In genomic region chr21:40194181-40194580, GRCh38 we compare ENCODE assay signal across 30 cellular contexts.
"Had no signal": no experiment of that assay in that cellular context is flagged by ENCODE, and none has a peak within 500 bp of the region (broad histone marks: within the 10 kb centered on the region; RNA-seq: fewer than 3 reads in every experiment).

No MANE protein-coding gene starts in this region.

- H3K27ac ChIP-seq: body of pancreas, coronary artery, WERI-Rb-1 had no signal

- H3K27ac Mint-ChIP-seq: activated B cell treated with CpG ODN at 0.5 μM for 24 hours; activated CD4-positive, alpha-beta memory T cell treated with anti-CD3 and anti-CD28 coated beads for 36 hours; activated CD4-positive, alpha-beta T cell treated with anti-CD3 and anti-CD28 coated beads, Interleukin-2, amount 10 ng/mL, durations not matched to agents 24 days and 14 days; activated CD8-positive, alpha-beta memory T cell treated with anti-CD3 and anti-CD28 coated beads, Interleukin-2, amount 10 ng/mL, durations not matched to agents 7 days and 5 days; activated CD8-positive, alpha-beta T cell treated with anti-CD3 and anti-CD28 coated beads, Interleukin-2, amount 10 ng/mL, durations not matched to agents 7 days and 5 days; activated naive CD4-positive, alpha-beta T cell treated with anti-CD3 and anti-CD28 coated beads, Interleukin-2, amount 10 ng/mL, durations not matched to agents 7 days and 5 days; activated naive CD4-positive, alpha-beta T cell treated with anti-CD3 and anti-CD28 coated beads, Interleukin-2, amount 50 U/mL, for 72 hours; activated naive CD8-positive, alpha-beta T cell treated with anti-CD3 and anti-CD28 coated beads, Interleukin-2, amount 10 ng/mL, durations not matched to agents 7 days and 5 days; activated T-helper 1 cell treated with anti-CD3 and anti-CD28 coated beads, Interleukin-12 subunit alpha, Interleukin-12 subunit beta, Interleukin-2, Interleukin-4 antibody, amounts not matched to agents 30 ng/mL and 10 ng/mL and 1 ng/mL, durations not matched to agents 14 hours and 24 hours and 36 hours; activated T-helper 2 cell treated with anti-CD3 and anti-CD28 coated beads, Interferon-gamma antibody, Interleukin-2, Interleukin-4, amounts not matched to agents 10 μg/mL and 5 μg/mL and 100 μg/mL, durations not matched to agents 14 hours and 24 hours and 36 hours; dendritic cell treated with granulocyte-macrophage colony-stimulating factor and Interleukin-4, amounts not matched to agents 40 ng/mL and 50 ng/mL, for 4 days; endodermal cell; T-helper 17 cell; T-helper 2 cell treated with Interferon-gamma antibody and Interleukin-4, amounts not matched to agents 5 μg/mL and 100 μg/mL, for 36 hours had no signal

- ATAC-seq: activated CD4-positive, CD25-positive, alpha-beta regulatory T cell treated with anti-CD3 and anti-CD28 coated beads, Interleukin-2, amount 50 U/mL, for 24 hours; activated CD8-positive, alpha-beta memory T cell treated with anti-CD3 and anti-CD28 coated beads, Interleukin-2, amount 10 ng/mL, durations not matched to agents 7 days and 5 days; activated CD8-positive, alpha-beta T cell treated with anti-CD3 and anti-CD28 coated beads, Interleukin-2, amount 10 ng/mL, durations not matched to agents 7 days and 5 days; activated naive CD4-positive, alpha-beta T cell treated with anti-CD3 and anti-CD28 coated beads, Interleukin-2, amount 50 U/mL, for 72 hours; body of pancreas; esophagus mucosa; T-helper 17 cell had no signal

- H3K4me1 Mint-ChIP-seq: activated B cell treated with CpG ODN at 0.5 μM for 24 hours; activated CD4-positive, alpha-beta T cell treated with anti-CD3 and anti-CD28 coated beads, Interleukin-2, amount 10 ng/mL, durations not matched to agents 24 days and 14 days; activated CD8-positive, alpha-beta memory T cell treated with anti-CD3 and anti-CD28 coated beads, Interleukin-2, amount 10 ng/mL, durations not matched to agents 7 days and 5 days; activated naive CD4-positive, alpha-beta T cell treated with anti-CD3 and anti-CD28 coated beads, Interleukin-2, amount 10 ng/mL, durations not matched to agents 7 days and 5 days; activated naive CD8-positive, alpha-beta T cell treated with anti-CD3 and anti-CD28 coated beads, Interleukin-2, amount 10 ng/mL, durations not matched to agents 7 days and 5 days; central memory CD8-positive, alpha-beta T cell; T-helper 17 cell had no signal

- H3K36me3 Mint-ChIP-seq: activated CD4-positive, alpha-beta memory T cell treated with anti-CD3 and anti-CD28 coated beads for 36 hours; activated CD8-positive, alpha-beta memory T cell treated with anti-CD3 and anti-CD28 coated beads, Interleukin-2, amount 10 ng/mL, durations not matched to agents 7 days and 5 days; activated naive CD4-positive, alpha-beta T cell treated with anti-CD3 and anti-CD28 coated beads, Interleukin-2, amount 10 ng/mL, durations not matched to agents 7 days and 5 days; activated naive CD8-positive, alpha-beta T cell treated with anti-CD3 and anti-CD28 coated beads, Interleukin-2, amount 10 ng/mL, durations not matched to agents 7 days and 5 days had no signal

- DNase-seq: activated B cell treated with CpG ODN at 0.5 μM for 24 hours; activated CD4-positive, alpha-beta memory T cell treated with anti-CD3 and anti-CD28 coated beads for 36 hours; activated CD4-positive, alpha-beta T cell treated with anti-CD3 and anti-CD28 coated beads, Interleukin-2, amount 10 ng/mL, durations not matched to agents 24 days and 14 days; activated CD8-positive, alpha-beta memory T cell treated with anti-CD3 and anti-CD28 coated beads, Interleukin-2, amount 10 ng/mL, durations not matched to agents 7 days and 5 days; activated CD8-positive, alpha-beta memory T cell treated with anti-CD3 and anti-CD28 coated beads, Interleukin-2, amount 50 U/mL, for 4 hours; activated CD8-positive, alpha-beta T cell treated with anti-CD3 and anti-CD28 coated beads, Interleukin-2, amount 10 ng/mL, durations not matched to agents 7 days and 5 days; activated effector memory CD4-positive, alpha-beta T cell treated with anti-CD3 and anti-CD28 coated beads, Interleukin-2, amount 50 U/mL, for 16 hours; activated naive CD4-positive, alpha-beta T cell treated with anti-CD3 and anti-CD28 coated beads, Interleukin-2, amount 10 ng/mL, durations not matched to agents 7 days and 5 days; activated naive CD8-positive, alpha-beta T cell treated with anti-CD3 and anti-CD28 coated beads, Interleukin-2, amount 10 ng/mL, durations not matched to agents 7 days and 5 days; activated T-cell treated with anti-CD3 and anti-CD28 coated beads, Interleukin-2, amount 50 U/mL, for 1 hour; activated T-cell treated with anti-CD3 and anti-CD28 coated beads, Interleukin-2, amount 50 U/mL, for 48 hours; amniotic stem cell; body of pancreas; effector memory CD4-positive, alpha-beta T cell; endodermal cell; foreskin fibroblast; head of caudate nucleus; T-helper 1 cell; T-helper 17 cell; T1000; WERI-Rb-1 had no signal

- H3K27me3 Mint-ChIP-seq: activated B cell treated with CpG ODN at 0.5 μM for 24 hours; activated CD4-positive, alpha-beta memory T cell treated with anti-CD3 and anti-CD28 coated beads for 36 hours; activated CD4-positive, alpha-beta T cell treated with anti-CD3 and anti-CD28 coated beads, Interleukin-2, amount 10 ng/mL, durations not matched to agents 24 days and 14 days; activated CD8-positive, alpha-beta memory T cell treated with anti-CD3 and anti-CD28 coated beads, Interleukin-2, amount 10 ng/mL, durations not matched to agents 7 days and 5 days; activated naive CD4-positive, alpha-beta T cell treated with anti-CD3 and anti-CD28 coated beads, Interleukin-2, amount 10 ng/mL, durations not matched to agents 7 days and 5 days; activated naive CD8-positive, alpha-beta T cell treated with anti-CD3 and anti-CD28 coated beads, Interleukin-2, amount 10 ng/mL, durations not matched to agents 7 days and 5 days; central memory CD8-positive, alpha-beta T cell; dendritic cell treated with granulocyte-macrophage colony-stimulating factor and Interleukin-4, amounts not matched to agents 40 ng/mL and 50 ng/mL, for 4 days; T-helper 17 cell had no signal

- H3K4me3 Mint-ChIP-seq: activated B cell treated with CpG ODN at 0.5 μM for 24 hours; activated CD4-positive, alpha-beta memory T cell treated with anti-CD3 and anti-CD28 coated beads for 36 hours; activated CD4-positive, alpha-beta T cell treated with anti-CD3 and anti-CD28 coated beads, Interleukin-2, amount 10 ng/mL, durations not matched to agents 24 days and 14 days; activated CD8-positive, alpha-beta memory T cell treated with anti-CD3 and anti-CD28 coated beads, Interleukin-2, amount 10 ng/mL, durations not matched to agents 7 days and 5 days; activated CD8-positive, alpha-beta T cell treated with anti-CD3 and anti-CD28 coated beads, Interleukin-2, amount 10 ng/mL, durations not matched to agents 7 days and 5 days; activated naive CD4-positive, alpha-beta T cell treated with anti-CD3 and anti-CD28 coated beads, Interleukin-2, amount 10 ng/mL, durations not matched to agents 7 days and 5 days; activated naive CD8-positive, alpha-beta T cell treated with anti-CD3 and anti-CD28 coated beads, Interleukin-2, amount 10 ng/mL, durations not matched to agents 7 days and 5 days; activated T-helper 1 cell treated with anti-CD3 and anti-CD28 coated beads, Interleukin-12 subunit alpha, Interleukin-12 subunit beta, Interleukin-2, Interleukin-4 antibody, amounts not matched to agents 30 ng/mL and 10 ng/mL and 1 ng/mL, durations not matched to agents 14 hours and 24 hours and 36 hours; central memory CD8-positive, alpha-beta T cell; dendritic cell treated with granulocyte-macrophage colony-stimulating factor and Interleukin-4, amounts not matched to agents 40 ng/mL and 50 ng/mL, for 4 days; endodermal cell; T-helper 17 cell; T-helper 2 cell treated with Interferon-gamma antibody and Interleukin-4, amounts not matched to agents 5 μg/mL and 100 μg/mL, for 36 hours had no signal
